ENCODE assay signal across 8 cellular contexts in the genomic region with DNA sequence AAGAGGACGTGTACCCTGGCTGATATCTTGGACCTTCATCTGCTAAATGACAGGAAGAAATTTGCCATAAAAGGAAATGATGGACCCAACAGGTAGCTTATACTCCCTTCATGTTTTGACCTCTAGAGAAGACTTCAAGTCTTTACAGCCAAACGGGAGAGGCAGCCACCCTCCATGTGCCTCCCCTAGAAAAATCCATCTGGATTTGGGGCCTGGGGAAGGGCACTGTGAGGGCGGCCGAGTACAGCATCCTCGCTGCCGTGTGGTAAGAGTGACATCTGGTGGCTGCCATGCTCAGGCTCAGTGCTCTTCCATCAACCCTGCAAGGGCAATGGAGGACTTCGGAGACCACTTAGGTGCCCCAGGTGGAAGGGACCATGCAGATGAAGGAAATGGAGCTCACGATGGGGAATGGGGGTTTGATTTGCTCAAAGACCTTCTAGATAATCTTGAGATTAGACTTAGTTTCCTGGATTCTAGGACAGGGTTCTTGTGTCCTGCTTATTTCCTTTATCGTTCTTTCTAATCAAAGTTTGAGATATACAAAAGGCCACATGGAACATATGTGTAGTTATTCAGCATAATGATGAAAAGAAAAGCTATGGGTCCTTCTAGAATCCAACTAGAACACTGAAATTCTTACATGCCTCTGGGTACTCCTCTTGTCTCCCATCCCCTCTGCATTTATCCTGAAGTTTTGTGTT. TPM values are rescaled to one million over a fixed set of nuclear protein-coding genes. Genes with fewer than 3 reads are reported as not detected.
DNase-seq lines count a peak whose midpoint lies in the region; ATAC-seq, FAIRE-seq and TF ChIP-seq lines count a peak whose summit lies in the region.

No MANE protein-coding gene starts in this region.

- POLR2A ChIA-PET in IMR-90 (lab: Charles Lee; ENCODE audit: unreplicated experiment), result no interaction called here
- POLR2A ChIA-PET in SK-N-SH (lab: Yijun Ruan, JAX), result no interaction called here

- H3K36me3 ChIP-seq in IMR-90 (ENCODE audit: control insufficient read depth, insufficient read depth, low read length) (no peaks in the 10 kb centered on the region), SK-N-SH (replicated peaks in 1 of 2; ENCODE audit: control insufficient read depth in 1 of 2, insufficient read depth in 2 of 2, low read length in 1 of 2) (no peaks in the 10 kb centered on the region), mammary epithelial cell (ENCODE audit: insufficient read depth, low read length) (no peaks in the 10 kb centered on the region), keratinocyte (ENCODE audit: control insufficient read depth in 2 of 2, extremely low read depth in 1 of 2, insufficient read depth in 2 of 2, low read length in 2 of 2) (no peaks in the 10 kb centered on the region)

- TF ChIP-seq RAD21 in IMR-90 (IDR thresholded peaks at IDR 0.05; ENCODE audit: low read length) (peak; percentile 83), SK-N-SH (IDR thresholded peaks at IDR 0.05; ENCODE audit: low read length) (peak; percentile 94)

- no peaks in the 10 kb centered on the region for H3F3A ChIP-seq in SK-N-SH (replicated peaks; ENCODE audit: insufficient read depth)

- no peak overlapping the region for H2BK5ac ChIP-seq in IMR-90 (ENCODE audit: low read depth, low read length, poor library complexity, severe bottlenecking)

- BruUV-seq in IMR-90 (replicated peaks; lab: Mats Ljungman, UMichigan) (no TSS peak), mammary epithelial cell (replicated peaks; lab: Mats Ljungman, UMichigan) (no TSS peak)

- H3K79me2 ChIP-seq in SK-N-SH (ENCODE audit: insufficient read depth) (no peaks in the 10 kb centered on the region), mammary epithelial cell (ENCODE audit: insufficient read depth, low read length) (no peaks in the 10 kb centered on the region), keratinocyte (ENCODE audit: control insufficient read depth, insufficient read depth, low read length) (no peaks in the 10 kb centered on the region)

- H3K9me1 ChIP-seq in IMR-90 (ENCODE audit: insufficient read depth, low read length), result no peaks in the 10 kb centered on the region
- H3K9me1 ChIP-seq in keratinocyte (ENCODE audit: control insufficient read depth, extremely low read depth, insufficient read depth, low read length), result no peaks in the 10 kb centered on the region

- H3K4me3 ChIP-seq in GM12864 (ENCODE audit: low read depth, low read length) (no peak overlapping the region), IMR-90 (ENCODE audit: insufficient read depth, low read depth, low read length) (no peak overlapping the region), SK-N-SH (ENCODE audit: low read depth in 2 of 2, low read length in 1 of 2) (no peak overlapping the region), mammary epithelial cell (replicated peaks in 1 of 3; ENCODE audit: insufficient read depth in 1 of 3, low read depth in 2 of 3, low read length in 3 of 3) (no peak overlapping the region), keratinocyte (ENCODE audit: control insufficient read depth in 2 of 3, extremely low read depth in 1 of 3, insufficient read depth in 2 of 3, low read depth in 1 of 3, low read length in 3 of 3) (no peak overlapping the region)

- no peak overlapping the region for H2BK20ac ChIP-seq in IMR-90 (ENCODE audit: low read depth, low read length)

- no peak for TF ChIP-seq POLR2A in IMR-90 (IDR thresholded peaks at IDR 0.05; ENCODE audit: low read depth, low read length)

- peaks cover 15% of the 10 kb centered on the region for H3K27me3 ChIP-seq in IMR-90 (ENCODE audit: control insufficient read depth, insufficient read depth, low read length)
- H3K27me3 ChIP-seq in SK-N-SH (ENCODE audit: insufficient read depth), result peaks cover 8% of the 10 kb centered on the region; the same call in 1 of the 2 replicates
- H3K27me3 ChIP-seq in mammary epithelial cell (ENCODE audit: insufficient read depth, low read length), result no peaks in the 10 kb centered on the region
- no peaks in the 10 kb centered on the region for H3K27me3 ChIP-seq in keratinocyte (ENCODE audit: control insufficient read depth, extremely low read depth, insufficient read depth, low read length)

- H2BK120ac ChIP-seq in IMR-90 (ENCODE audit: low read depth, low read length), result no peak overlapping the region

- no peak overlapping the region for H4K91ac ChIP-seq in IMR-90 (ENCODE audit: insufficient read depth, low read depth, low read length)

- no peak for TF ChIP-seq EP300 in SK-N-SH (IDR thresholded peaks at IDR 0.05; ENCODE audit: borderline replicate concordance in 1 of 2, low read depth in 1 of 2, low read length in 1 of 2)

- H3K9me2 ChIP-seq in SK-N-SH, result no peaks in the 10 kb centered on the region

- H2AFZ ChIP-seq in IMR-90 (replicated peaks; ENCODE audit: low read length, poor library complexity) (peak overlapping the region; percentile 67), SK-N-SH (ENCODE audit: low read depth) (no peak overlapping the region), mammary epithelial cell (ENCODE audit: low read depth, low read length) (peak overlapping the region; percentile 38), keratinocyte (ENCODE audit: control insufficient read depth, low read length) (no peak overlapping the region)

- H4K5ac ChIP-seq in IMR-90 (ENCODE audit: low read depth, low read length), result no peak overlapping the region

- H3K23ac ChIP-seq in IMR-90 (ENCODE audit: low read depth, low read length), result no peak overlapping the region

- no peak overlapping the region for H2AK9ac ChIP-seq in IMR-90 (replicated peaks; ENCODE audit: low read depth, low read length, poor library complexity)

- H3K4ac ChIP-seq in IMR-90 (ENCODE audit: low read depth, low read length), result no peak overlapping the region

- TF ChIP-seq CTCF in GM12864 (IDR thresholded peaks at IDR 0.05; ENCODE audit: low read depth, low read length, missing control alignments), result peak; percentile 78
- TF ChIP-seq CTCF in IMR-90 (conservative IDR thresholded peaks at IDR 0.05; ENCODE audit: low read depth, low read length), result peak; percentile 74
- TF ChIP-seq CTCF in SK-N-SH (IDR thresholded peaks at IDR 0.05), result peak; percentile 75
- peak; percentile 97 to 99 for TF ChIP-seq CTCF in mammary epithelial cell (conservative IDR thresholded peaks at IDR 0.05 in 1 of 2, IDR thresholded peaks at IDR 0.05 in 1 of 2; ENCODE audit: extremely low read depth in 1 of 2, insufficient read depth in 1 of 2, low read depth in 1 of 2, low read length in 2 of 2)
- TF ChIP-seq CTCF in keratinocyte (optimal IDR thresholded peaks at IDR 0.05 in 1 of 3, IDR thresholded peaks at IDR 0.05 in 1 of 3, conservative IDR thresholded peaks at IDR 0.05 in 1 of 3; ENCODE audit: extremely low read depth in 1 of 3, insufficient read depth in 2 of 3, low read length in 3 of 3), result peak; percentile 95 to 99 (median 98)

- no peak overlapping the region for H4K8ac ChIP-seq in IMR-90 (ENCODE audit: low read depth in 2 of 2, low read length in 2 of 2)

- CTCF ChIA-PET in IMR-90 (lab: Yijun Ruan, JAX) (interaction anchor here (0.6 to 2.2 kb wide), 7 partner anchors 9 to 1545 kb away, joined by 3 to 8 read pairs (median 3); no protein-coding TSS in a partner anchor), SK-N-SH (lab: Yijun Ruan, JAX) (interaction anchor here (0.6 to 4.8 kb wide), 66 partner anchors 10 to 1347 kb away, joined by 3 to 52 read pairs (median 4); a partner anchor contains a TSS), mammary epithelial cell (lab: Charles Lee; ENCODE audit: low non-redundant PET) (no interaction called here)

- H3K27ac ChIP-seq in IMR-90 (ENCODE audit: insufficient read depth, low read length), result no peak overlapping the region
- H3K27ac ChIP-seq in SK-N-SH (ENCODE audit: low read depth in 2 of 2, low read length in 1 of 2), result no peak overlapping the region
- H3K27ac ChIP-seq in mammary epithelial cell (ENCODE audit: insufficient read depth, low read depth, low read length), result no peak overlapping the region
- H3K27ac ChIP-seq in keratinocyte (ENCODE audit: control insufficient read depth, insufficient read depth, low read length), result no peak overlapping the region

- dilution Hi-C loops in IMR-90 (cut with HindIII; ENCODE audit: low sequenced_read_pairs, unreplicated experiment), result no loop called here
- dilution Hi-C loops in mammary epithelial cell (cut with HindIII; ENCODE audit: low sequenced_read_pairs), result no loop called here
- dilution Hi-C loops in keratinocyte (cut with MboI; ENCODE audit: extremely low pct_ligation_motif_present, low sequenced_read_pairs), result no loop called here

- no CpG with 5 or more reads among the region's 9 CpGs for WGBS in IMR-90 (ENCODE audit: extremely low coverage in 2 of 2, insufficient read length in 1 of 2), 2 experiments
- WGBS in SK-N-SH (ENCODE audit: low lambda C conversion rate), result 27% methylated on average over 9 of the region's 9 CpGs
- WGBS in mammary epithelial cell (ENCODE audit: low coverage, missing lambda C conversion rate), result 14% methylated on average over 9 of the region's 9 CpGs

- no peaks in the 10 kb centered on the region for H3K79me1 ChIP-seq in IMR-90 (ENCODE audit: low read depth in 1 of 2, low read length in 2 of 2)

- H4K20me1 ChIP-seq in IMR-90 (ENCODE audit: insufficient read depth, low read length) (no peaks in the 10 kb centered on the region), SK-N-SH (ENCODE audit: insufficient read depth) (no peaks in the 10 kb centered on the region), mammary epithelial cell (ENCODE audit: insufficient read depth, low read length) (no peaks in the 10 kb centered on the region), keratinocyte (ENCODE audit: control insufficient read depth, extremely low read depth, insufficient read depth, low read length) (no peaks in the 10 kb centered on the region)

- H3K56ac ChIP-seq in IMR-90 (ENCODE audit: extremely low read depth, insufficient read depth, low read length), result no peak overlapping the region

- DNase-seq in GM12864 (ENCODE audit: low read depth) (no peak), IMR-90 (peak; percentile 41), SK-N-SH (peak; percentile 73), mammary epithelial cell (peak; percentile 45), keratinocyte (ENCODE audit: low read depth, low spot score) (no peak), cortex of kidney (lab: John Stamatoyannopoulos, UW) (no peak)
- DNase-seq in stimulated activated CD4-positive, alpha-beta T cell treated with anti-CD3 and anti-CD28 coated beads, Interleukin-2, amount 100 ng/mL, for 24 hours, result peak; percentile 35 to 47

- intact Hi-C loops in IMR-90 (cut with micrococcal nuclease), result loop anchor here (1.0 to 5.0 kb wide), 5 partner anchors 139 to 840 kb away; no protein-coding TSS in a partner anchor
- intact Hi-C loops in mammary epithelial cell (cut with micrococcal nuclease), result loop anchor here (1.0 to 10.0 kb wide), 7 partner anchors 67 to 620 kb away; no protein-coding TSS in a partner anchor

- ATAC-seq in IMR-90 (ENCODE audit: low read depth), result peak; percentile 98
- no peak for ATAC-seq in HG03175 (IDR thresholded peaks at IDR 0.05; ENCODE audit: unreplicated experiment)

- no peaks in the 10 kb centered on the region for H3K9me3 ChIP-seq in IMR-90 (ENCODE audit: control insufficient read depth, insufficient read depth, low read length)
- H3K9me3 ChIP-seq in SK-N-SH, result no peaks in the 10 kb centered on the region
- no peaks in the 10 kb centered on the region for H3K9me3 ChIP-seq in mammary epithelial cell (replicated peaks; ENCODE audit: insufficient read depth, low read length)
- no peaks in the 10 kb centered on the region for H3K9me3 ChIP-seq in keratinocyte (ENCODE audit: control insufficient read depth, low read depth, low read length)

- no peak overlapping the region for H3K18ac ChIP-seq in IMR-90 (ENCODE audit: low read depth, low read length)

- H3K9ac ChIP-seq in IMR-90 (ENCODE audit: low read depth, low read length) (no peak overlapping the region), SK-N-SH (no peak overlapping the region), mammary epithelial cell (ENCODE audit: insufficient read depth, low read length) (no peak overlapping the region), keratinocyte (ENCODE audit: control insufficient read depth, extremely low read depth, insufficient read depth, low read length) (no peak overlapping the region)

- FAIRE-seq in keratinocyte (lab: Jason Lieb, UNC), result peak; percentile 72

- H3K4me2 ChIP-seq in IMR-90 (ENCODE audit: low read depth, low read length), result no peak overlapping the region
- H3K4me2 ChIP-seq in SK-N-SH, result no peak overlapping the region
- no peak overlapping the region for H3K4me2 ChIP-seq in mammary epithelial cell (ENCODE audit: insufficient read depth, low read depth, low read length)
- H3K4me2 ChIP-seq in keratinocyte (ENCODE audit: control insufficient read depth, extremely low read depth, insufficient read depth, low read depth, low read length), result no peak overlapping the region

- no peak overlapping the region for H3K14ac ChIP-seq in IMR-90 (replicated peaks; ENCODE audit: low read depth, low read length)

- in situ Hi-C loops in IMR-90 (cut with MboI; ENCODE audit: low sequenced_read_pairs), result no loop called here
- in situ Hi-C loops in mammary epithelial cell (cut with MboI; ENCODE audit: low sequenced_read_pairs in 2 of 2), result loop anchor here (5.0 to 25.0 kb wide), 3 partner anchors 105 to 428 kb away; no protein-coding TSS in a partner anchor

- no peak overlapping the region for H2BK15ac ChIP-seq in IMR-90 (ENCODE audit: low read depth, low read length)

- H3K4me1 ChIP-seq in IMR-90 (ENCODE audit: control insufficient read depth, insufficient read depth, low read length), result no peaks in the 10 kb centered on the region
- no peaks in the 10 kb centered on the region; a peak in 1 of 4 replicates for H3K4me1 ChIP-seq in SK-N-SH (ENCODE audit: control insufficient read depth in 1 of 2, insufficient read depth in 2 of 2, low read depth in 1 of 2, low read length in 1 of 2)
- H3K4me1 ChIP-seq in mammary epithelial cell (ENCODE audit: insufficient read depth, low read length), result peaks cover 22% of the 10 kb centered on the region
- peaks cover 20% of the 10 kb centered on the region for H3K4me1 ChIP-seq in keratinocyte (ENCODE audit: control insufficient read depth, extremely low read depth, insufficient read depth, low read length)

- H2AK5ac ChIP-seq in IMR-90 (ENCODE audit: low read depth, low read length), result no peak overlapping the region

RNA-seq across cellular contexts. Expression of a gene that starts 44.4 kb away (rescaled TPM):
- not detected in 2 replicates for total RNA-seq in IMR-90 (2012; rRNA removed)
- not detected in 2 replicates for polyA plus RNA-seq in IMR-90 (2012; rRNA removed)
- polyA plus RNA-seq in IMR-90 (2012; cell fraction: cytosol; rRNA removed), result not detected in 2 replicates
- polyA plus RNA-seq in IMR-90 (2012; cell fraction: nucleus; rRNA removed; ENCODE audit: low replicate concordance), result not detected in 2 replicates
- not detected in 2 replicates for polyA plus RNA-seq in SK-N-SH (2012; rRNA removed)
- polyA plus RNA-seq in SK-N-SH (2012; cell fraction: cytosol; rRNA removed), result not detected in 2 replicates
- not detected in 2 replicates for polyA plus RNA-seq in SK-N-SH (2012; cell fraction: nucleus; rRNA removed)
- total RNA-seq in mammary epithelial cell, result not detected
- 0.15 TPM for polyA plus RNA-seq in mammary epithelial cell
- not detected for polyA minus RNA-seq in mammary epithelial cell
- 1.5 to 3.6 TPM (median 2.6 TPM) in 3 replicates for polyA plus RNA-seq in keratinocyte
- 15.3 TPM for polyA plus RNA-seq in keratinocyte (2011; ENCODE audit: low read depth)
- polyA plus RNA-seq in keratinocyte (2011; cell fraction: cytosol; rRNA removed), result 0.58 and 1.3 TPM in 2 replicates
- polyA plus RNA-seq in keratinocyte (2011; cell fraction: nucleus; rRNA removed), result 2.6 and 3.8 TPM in 2 replicates
- 0.91 and 18.3 TPM in 2 replicates for polyA plus RNA-seq in keratinocyte (2012; ENCODE audit: low replicate concordance)
- polyA minus RNA-seq in keratinocyte, result 0.59 to 8.0 TPM (median 4.1 TPM) in 3 replicates
- polyA minus RNA-seq in keratinocyte (2011; cell fraction: cytosol; rRNA and poly(A)+ RNA removed), result not detected
- 3.5 and 3.7 TPM in 2 replicates for polyA minus RNA-seq in keratinocyte (2011; cell fraction: nucleus; rRNA and poly(A)+ RNA removed)

Comparison
In these comparisons a context has a peak if more than half of its experiments do, and no peak if none do; other contexts are left out.
1. DNase-seq: peak in IMR-90 (single experiment), SK-N-SH (single experiment), mammary epithelial cell (single experiment) and stimulated activated CD4-positive, alpha-beta T cell treated with anti-CD3 and anti-CD28 coated beads, Interleukin-2, amount 100 ng/mL, for 24 hours (2 of 2); none in GM12864 (single experiment), keratinocyte (single experiment) and cortex of kidney (single experiment).
2. H2AFZ ChIP-seq: peak in IMR-90 (single experiment) and mammary epithelial cell (single experiment); none in SK-N-SH (single experiment) and keratinocyte (single experiment).
3. Peak in every context shown above with its lines, with median percentiles within 50 percentile points of each other: CTCF ChIP-seq.